In genomic region chr7:84582747-84583146, GRCh38 we compare ENCODE assay signal across 28 cellular contexts.
"Had no signal": no experiment of that assay in that cellular context is flagged by ENCODE, and none has a peak within 500 bp of the region (broad histone marks: within the 10 kb centered on the region; RNA-seq: fewer than 3 reads in every experiment).

No MANE protein-coding gene starts in this region.

- H3K27ac ChIP-seq: colonic mucosa, coronary artery, dorsolateral prefrontal cortex, epithelial cell of prostate, esophagus muscularis mucosa, esophagus squamous epithelium, foreskin keratinocyte, gastrocnemius medialis, gastroesophageal sphincter, heart left ventricle, heart right ventricle had no signal

- H3K36me3 ChIP-seq: colonic mucosa, esophagus muscularis mucosa, esophagus squamous epithelium, gastrocnemius medialis, gastroesophageal sphincter, heart left ventricle, heart right ventricle had no signal

- ATAC-seq: effector memory CD8-positive, alpha-beta T cell; esophagus mucosa; foreskin keratinocyte; gastrocnemius medialis; gastroesophageal sphincter; heart left ventricle; heart right ventricle had no signal

- DNase-seq: colonic mucosa; cortex of kidney; dermis blood vessel endothelial cell; dorsolateral prefrontal cortex; effector CD4-positive, alpha-beta T cell; effector CD8-positive, alpha-beta T cell; effector memory CD4-positive, alpha-beta T cell; effector memory CD8-positive, alpha-beta T cell; endodermal cell; erythroblast; esophagus squamous epithelium; foreskin fibroblast; foreskin keratinocyte; foreskin melanocyte; gastrocnemius medialis; glutamatergic neuron; head of caudate nucleus; heart left ventricle; heart right ventricle had no signal

- FAIRE-seq: colon, endometrium, endothelial cell of umbilical vein, frontal cortex had no signal

- H3K4me1 ChIP-seq: colonic mucosa, esophagus muscularis mucosa, esophagus squamous epithelium, foreskin keratinocyte, gastrocnemius medialis, gastroesophageal sphincter, heart left ventricle, heart right ventricle had no signal

- H3K9me3 ChIP-seq: colonic mucosa, esophagus muscularis mucosa, esophagus squamous epithelium, gastrocnemius medialis, gastroesophageal sphincter had no signal

- H3K4me3 ChIP-seq: colonic mucosa, coronary artery, dorsolateral prefrontal cortex, esophagus muscularis mucosa, esophagus squamous epithelium, gastrocnemius medialis, gastroesophageal sphincter, heart left ventricle, heart right ventricle had no signal

- H3K27me3 ChIP-seq: colonic mucosa, dorsolateral prefrontal cortex, esophagus muscularis mucosa, esophagus squamous epithelium, foreskin keratinocyte, gastrocnemius medialis, gastroesophageal sphincter, heart left ventricle, heart right ventricle had no signal
